In the genomic region with DNA sequence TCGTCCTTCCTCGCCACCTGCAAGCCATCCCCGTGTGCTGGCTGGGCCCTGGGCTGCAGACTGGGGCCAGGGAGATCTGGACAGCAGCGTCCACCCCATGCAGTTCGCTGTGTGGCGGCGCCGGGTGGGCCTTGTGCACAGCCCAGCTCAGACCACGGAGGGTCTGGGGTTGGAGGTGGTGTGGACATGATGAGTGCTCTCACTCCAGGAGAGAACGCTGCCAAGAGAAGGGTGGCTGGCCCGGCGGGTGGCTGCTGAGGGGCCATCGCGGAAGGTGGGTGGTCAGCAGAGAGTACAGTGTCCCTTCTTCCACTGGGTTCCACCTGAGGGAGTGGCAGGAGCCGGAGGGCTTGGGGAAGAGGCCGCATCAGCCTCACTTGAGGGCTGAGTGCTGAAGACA, we compare ENCODE assay signal across 1 cellular context.
TF ChIP-seq lines count a peak whose summit lies in the region.

No MANE protein-coding gene starts in this region.

TF ChIP-seq in H1, 55 proteins besides CTCF, POLR2A, EP300 and RAD21:
- no peak for TF ChIP-seq TAF1 (IDR thresholded peaks at IDR 0.05; ENCODE audit: low read depth, low read length)
- no peak for TF ChIP-seq GTF2F1 (IDR thresholded peaks at IDR 0.05; ENCODE audit: borderline replicate concordance, low read depth, low read length)
TF ChIP-seq in H1: peak in this region for 0.
